ENCODE assay signal across 1 cellular context in genomic region chr7:121712966-121713365, GRCh38.
TF ChIP-seq lines count a peak whose summit lies in the region.
"Not testable (repeated sequence)": the region's sequence is repeated elsewhere in the genome, so short reads cannot be mapped to it uniquely, and the experiment has no call there.

No MANE protein-coding gene starts in this region.

TF ChIP-seq in HepG2, 621 proteins besides CTCF, POLR2A, EP300 and RAD21 (continued from another document):
- TF ChIP-seq FOXA3 (CRISPR knock-in tag; IDR thresholded peaks at IDR 0.05), result peak; percentile 64
- 0 out of 2 replicates have a peak, but pooled peaks have one; percentile 37 for TF ChIP-seq FOXK1 (CRISPR knock-in tag; IDR thresholded peaks at IDR 0.05; ENCODE audit: borderline replicate concordance, low read depth)
- 0 out of 2 replicates have a peak, but pooled peaks have one; percentile 49 for TF ChIP-seq KDM2A (CRISPR knock-in tag; IDR thresholded peaks at IDR 0.05; ENCODE audit: borderline replicate concordance, low read depth)
- TF ChIP-seq KAT8 (CRISPR knock-in tag; IDR thresholded peaks at IDR 0.05), result 0 out of 2 replicates have a peak, but pooled peaks have one; percentile 35
- not testable (repeated sequence) for TF ChIP-seq FOXA1, SOX13 (IDR thresholded peaks at IDR 0.05)
- TF ChIP-seq FOXA1 (CRISPR knock-in tag; IDR thresholded peaks at IDR 0.05), result peak; percentile 83
- TF ChIP-seq GATAD2A (CRISPR knock-in tag; IDR thresholded peaks at IDR 0.05), result 0 out of 2 replicates have a peak, but pooled peaks have one; percentile 31
- TF ChIP-seq SP5 (CRISPR knock-in tag; IDR thresholded peaks at IDR 0.05; ENCODE audit: borderline replicate concordance, low read depth), result 0 out of 2 replicates have a peak, but pooled peaks have one; percentile 17
- TF ChIP-seq ZFP91 (CRISPR knock-in tag; IDR thresholded peaks at IDR 0.05; ENCODE audit: borderline replicate concordance), result 0 out of 2 replicates have a peak, but pooled peaks have one; percentile 22
- TF ChIP-seq ZNF644 (CRISPR knock-in tag; IDR thresholded peaks at IDR 0.05; ENCODE audit: low read depth), result peak; percentile 34; the same call in 1 of the 2 replicates
- TF ChIP-seq, protein P1, sequence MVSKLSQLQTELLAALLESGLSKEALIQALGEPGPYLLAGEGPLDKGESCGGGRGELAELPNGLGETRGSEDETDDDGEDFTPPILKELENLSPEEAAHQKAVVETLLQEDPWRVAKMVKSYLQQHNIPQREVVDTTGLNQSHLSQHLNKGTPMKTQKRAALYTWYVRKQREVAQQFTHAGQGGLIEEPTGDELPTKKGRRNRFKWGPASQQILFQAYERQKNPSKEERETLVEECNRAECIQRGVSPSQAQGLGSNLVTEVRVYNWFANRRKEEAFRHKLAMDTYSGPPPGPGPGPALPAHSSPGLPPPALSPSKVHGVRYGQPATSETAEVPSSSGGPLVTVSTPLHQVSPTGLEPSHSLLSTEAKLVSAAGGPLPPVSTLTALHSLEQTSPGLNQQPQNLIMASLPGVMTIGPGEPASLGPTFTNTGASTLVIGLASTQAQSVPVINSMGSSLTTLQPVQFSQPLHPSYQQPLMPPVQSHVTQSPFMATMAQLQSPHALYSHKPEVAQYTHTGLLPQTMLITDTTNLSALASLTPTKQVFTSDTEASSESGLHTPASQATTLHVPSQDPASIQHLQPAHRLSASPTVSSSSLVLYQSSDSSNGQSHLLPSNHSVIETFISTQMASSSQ (IDR thresholded peaks at IDR 0.05; ENCODE audit: low read depth), result not testable (repeated sequence)
- TF ChIP-seq, protein P1 (CRISPR knock-in tag; IDR thresholded peaks at IDR 0.05; ENCODE audit: borderline replicate concordance), result peak; percentile 74
- TF ChIP-seq ARID5B (CRISPR knock-in tag; IDR thresholded peaks at IDR 0.05), result peak; percentile 67
- 0 out of 2 replicates have a peak, but pooled peaks have one; percentile 44 for TF ChIP-seq ZFY (CRISPR knock-in tag; IDR thresholded peaks at IDR 0.05)
- TF ChIP-seq ZNF281 (CRISPR knock-in tag; IDR thresholded peaks at IDR 0.05; ENCODE audit: borderline replicate concordance), result peak; percentile 90
- TF ChIP-seq POGZ (CRISPR knock-in tag; IDR thresholded peaks at IDR 0.05), result 0 out of 2 replicates have a peak, but pooled peaks have one; percentile 32
- 0 out of 2 replicates have a peak, but pooled peaks have one; percentile 16 for TF ChIP-seq ZFX (CRISPR knock-in tag; IDR thresholded peaks at IDR 0.05; ENCODE audit: low read depth)
- TF ChIP-seq TARDBP (CRISPR knock-in tag; IDR thresholded peaks at IDR 0.05), result 0 out of 2 replicates have a peak, but pooled peaks have one; percentile 38
- peak in 1 of 2 experiments; percentile 12; a peak in 1 of 4 replicates for TF ChIP-seq SOX13 (CRISPR knock-in tag; conservative IDR thresholded peaks at IDR 0.05 in 1 of 2, IDR thresholded peaks at IDR 0.05 in 1 of 2)
- TF ChIP-seq ZNF687 (CRISPR knock-in tag; IDR thresholded peaks at IDR 0.05), result peak; percentile 33
